Comparison of ENCODE assay signal across 24 cellular contexts in genomic region chr18:57805117-57805516, GRCh38.
"Had no signal": no experiment of that assay in that cellular context is flagged by ENCODE, and none has a peak within 500 bp of the region (broad histone marks: within the 10 kb centered on the region; RNA-seq: fewer than 3 reads in every experiment).

No MANE protein-coding gene starts in this region.

- H3K27me3 ChIP-seq: foreskin keratinocyte, gastroesophageal sphincter, testis, upper lobe of right lung, vagina had no signal

- H3K4me3 ChIP-seq: gastroesophageal sphincter, heart left ventricle, hepatocyte, left ventricle myocardium inferior, lower lobe of right lung, psoas muscle, testis, transverse colon, upper lobe of right lung, vagina had no signal

- H3K9me3 Mint-ChIP-seq: dendritic cell treated with granulocyte-macrophage colony-stimulating factor and Interleukin-4, amounts not matched to agents 40 ng/mL and 50 ng/mL, for 4 days; endodermal cell; naive thymus-derived CD8-positive, alpha-beta T cell; nephron progenitor cell; stimulated activated effector memory CD8-positive, alpha-beta T cell treated with anti-CD3 and anti-CD28 coated beads, Interleukin-12 subunit alpha, Interleukin-12 subunit beta, amount 100 ng/mL, for 72 hours had no signal

- H3K36me3 Mint-ChIP-seq: stimulated activated effector memory CD8-positive, alpha-beta T cell treated with anti-CD3 and anti-CD28 coated beads, Interleukin-12 subunit alpha, Interleukin-12 subunit beta, amount 100 ng/mL, for 72 hours had no signal

- H3K9me3 ChIP-seq: gastroesophageal sphincter, heart left ventricle, left ventricle myocardium inferior, lower lobe of right lung, psoas muscle, testis, transverse colon, upper lobe of right lung, vagina had no signal

- DNase-seq: effector CD8-positive, alpha-beta T cell; endodermal cell; foreskin keratinocyte; heart left ventricle; left colon; left ventricle myocardium inferior; lower lobe of right lung; naive thymus-derived CD8-positive, alpha-beta T cell; nephron progenitor cell; nucleus accumbens; psoas muscle; stimulated activated CD4-positive, alpha-beta T cell treated with anti-CD3 and anti-CD28 coated beads, Interleukin-2, amount 100 ng/mL, for 24 hours; stimulated activated CD4-positive, alpha-beta T cell treated with anti-CD3 and anti-CD28 coated beads, Interleukin-4, amount 100 ng/mL, for 24 hours; stimulated activated naive CD4-positive, alpha-beta T cell treated with Interleukin-2 at 50 U/mL for 16 hours; substantia nigra; testis; transverse colon; upper lobe of right lung had no signal

- H3K27ac ChIP-seq: epithelial cell of prostate, foreskin keratinocyte, hepatocyte, left ventricle myocardium inferior, lower lobe of right lung, psoas muscle, testis, upper lobe of right lung had no signal

- H3K27ac Mint-ChIP-seq: dendritic cell treated with granulocyte-macrophage colony-stimulating factor and Interleukin-4, amounts not matched to agents 40 ng/mL and 50 ng/mL, for 4 days; endodermal cell; naive thymus-derived CD8-positive, alpha-beta T cell; nephron progenitor cell; stimulated activated effector memory CD8-positive, alpha-beta T cell treated with anti-CD3 and anti-CD28 coated beads, Interleukin-12 subunit alpha, Interleukin-12 subunit beta, amount 100 ng/mL, for 72 hours had no signal

- H3K36me3 ChIP-seq: gastroesophageal sphincter, heart left ventricle, left ventricle myocardium inferior, lower lobe of right lung, transverse colon, upper lobe of right lung, vagina had no signal

- H3K4me3 Mint-ChIP-seq: dendritic cell treated with granulocyte-macrophage colony-stimulating factor and Interleukin-4, amounts not matched to agents 40 ng/mL and 50 ng/mL, for 4 days; endodermal cell; nephron progenitor cell; stimulated activated effector memory CD8-positive, alpha-beta T cell treated with anti-CD3 and anti-CD28 coated beads, Interleukin-12 subunit alpha, Interleukin-12 subunit beta, amount 100 ng/mL, for 72 hours had no signal
